Comparison of ENCODE assay signal across 8 cellular contexts in the genomic region with DNA sequence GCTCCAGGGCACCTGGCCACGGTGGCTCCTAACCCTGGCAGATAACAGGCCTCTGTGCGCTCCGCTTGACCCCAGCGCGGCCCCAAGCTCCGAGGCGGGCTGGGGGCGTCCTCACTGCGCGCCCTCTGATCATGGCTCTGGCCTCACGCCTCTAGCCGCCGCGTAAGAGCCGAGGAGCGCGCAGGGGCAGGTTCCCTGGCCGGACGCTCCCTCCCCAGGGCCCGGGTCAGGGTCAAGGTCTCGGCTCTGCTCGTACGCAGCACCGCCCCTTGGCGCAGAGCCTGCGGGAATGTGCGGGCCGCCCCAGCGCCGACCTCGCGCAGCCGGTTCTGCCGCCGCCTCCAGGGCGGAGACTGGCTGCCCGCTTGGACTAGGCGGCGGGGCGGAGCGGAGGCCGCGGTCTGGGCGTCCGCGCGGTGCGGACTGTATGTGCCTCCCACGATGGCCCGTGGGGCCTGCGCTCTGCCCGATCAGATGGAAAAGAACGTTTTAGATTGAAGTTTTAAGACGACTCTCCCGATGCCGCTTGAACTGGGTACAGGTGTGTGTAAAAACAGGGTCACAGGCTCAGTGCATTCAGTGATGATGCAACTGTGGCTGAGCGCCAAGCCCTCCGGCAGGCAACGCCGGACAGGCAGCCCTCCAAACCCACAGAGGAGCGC. TPM values are rescaled to one million over a fixed set of nuclear protein-coding genes. Genes with fewer than 3 reads are reported as not detected.
DNase-seq lines count a peak whose midpoint lies in the region; ATAC-seq, FAIRE-seq and TF ChIP-seq lines count a peak whose summit lies in the region.

No MANE protein-coding gene starts in this region.

- H3K9me3 ChIP-seq in ES-I3 (ENCODE audit: control insufficient read depth, insufficient read depth, low read length), result no peaks in the 10 kb centered on the region
- H3K9me3 ChIP-seq in PC-3 (ENCODE audit: low read length), result no peaks in the 10 kb centered on the region
- no peaks in the 10 kb centered on the region for H3K9me3 ChIP-seq in skeletal muscle tissue (ENCODE audit: control insufficient read depth in 3 of 3, low read length in 3 of 3)

- DNase-seq in PC-3 (peak; percentile 72), bronchial epithelial cell (ENCODE audit: low read depth) (peak; percentile 30), immature natural killer cell (peak; percentile 5 to 12 (median 9)), NCI-H1436 (lab: John Stamatoyannopoulos, UW) (no peak)
- no peak for DNase-seq in stimulated activated CD4-positive, alpha-beta T cell treated with anti-CD3 and anti-CD28 coated beads, Interleukin-4, amount 100 ng/mL, for 24 hours

- TF ChIP-seq CTCF in PC-3 (conservative IDR thresholded peaks at IDR 0.05; ENCODE audit: low read depth, low read length) (no peak), bronchial epithelial cell (IDR thresholded peaks at IDR 0.05; ENCODE audit: insufficient read depth, low read length, severe bottlenecking) (no peak)

- H3K36me3 Mint-ChIP-seq in immature natural killer cell, result no peaks in the 10 kb centered on the region

- no peak for FAIRE-seq in bronchial epithelial cell (lab: Jason Lieb, UNC)

- peak overlapping the region; percentile 53 to 88 (median 83) for H3K4me3 Mint-ChIP-seq in immature natural killer cell

- H3K4me3 ChIP-seq in PC-3 (ENCODE audit: low read length) (peak overlapping the region; percentile 67), bronchial epithelial cell (ENCODE audit: low read depth, low read length) (peak overlapping the region; percentile 45), skeletal muscle tissue (ENCODE audit: low read length in 3 of 3) (peak overlapping the region; percentile 65 to 87 (median 75))

- H3K27ac ChIP-seq in PC-3 (ENCODE audit: low read length), result no peak overlapping the region
- peak overlapping the region; percentile 54 for H3K27ac ChIP-seq in skeletal muscle tissue (ENCODE audit: low read depth, low read length)

- peak overlapping the region; percentile 93 for H3K4me2 ChIP-seq in PC-3 (ENCODE audit: low read length)

- H3K4me1 ChIP-seq in ES-I3 (ENCODE audit: insufficient read depth, low read length) (peaks cover 7% of the 10 kb centered on the region; the same call in 1 of the 2 replicates), PC-3 (ENCODE audit: insufficient read depth, low read length) (peaks cover 14% of the 10 kb centered on the region), skeletal muscle tissue (ENCODE audit: control insufficient read depth in 3 of 3, insufficient read depth in 3 of 3, low read length in 3 of 3) (peaks cover 14 to 18% (median 15%) of the 10 kb centered on the region in 3 donors)

- H3K36me3 ChIP-seq in ES-I3 (ENCODE audit: insufficient read depth, low read length), result no peaks in the 10 kb centered on the region
- no peaks in the 10 kb centered on the region for H3K36me3 ChIP-seq in PC-3 (ENCODE audit: low read depth, low read length)
- H3K36me3 ChIP-seq in bronchial epithelial cell (ENCODE audit: control insufficient read depth, insufficient read depth, low read length), result no peaks in the 10 kb centered on the region
- H3K36me3 ChIP-seq in skeletal muscle tissue (ENCODE audit: control insufficient read depth in 3 of 3, insufficient read depth in 3 of 3, low read length in 3 of 3), result no peaks in the 10 kb centered on the region

- peaks cover 0 to 2% (median 0%) of the 10 kb centered on the region in 6 donors for H3K9me3 Mint-ChIP-seq in immature natural killer cell

- intact Hi-C loops in PC-3 (cut with micrococcal nuclease), result loop anchor here (10.0 kb wide), 1 partner anchor 163 kb away; no protein-coding TSS in a partner anchor

- H3K79me2 ChIP-seq in PC-3 (ENCODE audit: low read length), result no peaks in the 10 kb centered on the region

- H4K20me1 ChIP-seq in PC-3 (ENCODE audit: low read length), result no peaks in the 10 kb centered on the region

- H3K9me2 ChIP-seq in PC-3 (replicated peaks; ENCODE audit: low read length), result no peaks in the 10 kb centered on the region

- BruUV-seq in PC-3 (replicated peaks; lab: Mats Ljungman, UMichigan), result no TSS peak

- H3K9ac ChIP-seq in ES-I3 (ENCODE audit: low read depth, low read length) (peak overlapping the region; percentile 55), PC-3 (ENCODE audit: low read length) (peak overlapping the region; percentile 50), skeletal muscle tissue (ENCODE audit: low read depth in 1 of 3, low read length in 3 of 3) (peak overlapping the region; percentile 75 to 92 (median 82))

- peaks cover 18 to 28% of the 10 kb centered on the region in 2 donors for H3K4me1 Mint-ChIP-seq in immature natural killer cell

- POLR2A ChIA-PET in PC-3 (lab: Charles Lee; ENCODE audit: unreplicated experiment), result no interaction called here

- CTCF ChIA-PET in PC-3 (lab: Charles Lee), result no interaction called here

- H3F3A ChIP-seq in PC-3 (ENCODE audit: low read length, unreplicated experiment), result no peaks in the 10 kb centered on the region

- peaks cover 16 to 27% (median 21%) of the 10 kb centered on the region in 3 donors for H3K27me3 Mint-ChIP-seq in immature natural killer cell (ENCODE audit: low read depth in 3 of 3)

- ATAC-seq in GM21825 (IDR thresholded peaks at IDR 0.05; ENCODE audit: unreplicated experiment) (peak; percentile 47), PC-3 (peak; percentile 70)

- H3K27me3 ChIP-seq in PC-3 (ENCODE audit: low read length) (no peaks in the 10 kb centered on the region), bronchial epithelial cell (ENCODE audit: control insufficient read depth, insufficient read depth, low read length) (no peaks in the 10 kb centered on the region), skeletal muscle tissue (ENCODE audit: control insufficient read depth in 3 of 3, insufficient read depth in 3 of 3, low read length in 3 of 3) (no peaks in the 10 kb centered on the region)

- H2AFZ ChIP-seq in PC-3 (ENCODE audit: low read length), result peak overlapping the region; percentile 87

- H3K27ac Mint-ChIP-seq in immature natural killer cell, result peak overlapping the region in 2 of 6 donors; percentile 26 to 41

RNA-seq across cellular contexts. Expression of a gene that starts 40.8 kb away (rescaled TPM):
- total RNA-seq in PC-3 (2014; rRNA removed) (12.2 and 13.0 TPM in 2 replicates), bronchial epithelial cell (1.0 and 1.1 TPM in 2 replicates), skeletal muscle tissue (6.8 TPM)
- 1 to 10 TPM; 1.9 to 3.6 (median 3.3) TPM for polyA plus RNA-seq in immature natural killer cell

RNA-seq across cellular contexts. Expression of a gene that starts 53.2 kb away (rescaled TPM):
- total RNA-seq in PC-3 (2014; rRNA removed) (16.1 and 19.9 TPM in 2 replicates), bronchial epithelial cell (9.3 and 16.3 TPM in 2 replicates), skeletal muscle tissue (11.0 TPM)
- polyA plus RNA-seq in immature natural killer cell, result 10 to 100 TPM; 31.3 to 65.7 (median 45.7) TPM

RNA-seq across cellular contexts. Expression of a gene that starts 57.5 kb away (rescaled TPM):
- total RNA-seq in PC-3 (2014; rRNA removed) (22.2 and 24.4 TPM in 2 replicates), bronchial epithelial cell (14.7 and 18.4 TPM in 2 replicates), skeletal muscle tissue (10.4 TPM)
- polyA plus RNA-seq in immature natural killer cell, result 10 to 100 TPM; 18.9 to 21.2 (median 19.1) TPM

Comparison
In these comparisons a context has a peak if more than half of its experiments do, and no peak if none do; other contexts are left out.
1. DNase-seq: peak in PC-3 (single experiment), bronchial epithelial cell (single experiment) and immature natural killer cell (3 of 3); none in stimulated activated CD4-positive, alpha-beta T cell treated with anti-CD3 and anti-CD28 coated beads, Interleukin-4, amount 100 ng/mL, for 24 hours (single experiment) and NCI-H1436 (single experiment).
2. Peak in every context shown above with its lines, with median percentiles within 50 percentile points of each other: H3K9ac ChIP-seq and H3K4me3 ChIP-seq.